1 cellular context compared by ENCODE assay signal in the genomic region with DNA sequence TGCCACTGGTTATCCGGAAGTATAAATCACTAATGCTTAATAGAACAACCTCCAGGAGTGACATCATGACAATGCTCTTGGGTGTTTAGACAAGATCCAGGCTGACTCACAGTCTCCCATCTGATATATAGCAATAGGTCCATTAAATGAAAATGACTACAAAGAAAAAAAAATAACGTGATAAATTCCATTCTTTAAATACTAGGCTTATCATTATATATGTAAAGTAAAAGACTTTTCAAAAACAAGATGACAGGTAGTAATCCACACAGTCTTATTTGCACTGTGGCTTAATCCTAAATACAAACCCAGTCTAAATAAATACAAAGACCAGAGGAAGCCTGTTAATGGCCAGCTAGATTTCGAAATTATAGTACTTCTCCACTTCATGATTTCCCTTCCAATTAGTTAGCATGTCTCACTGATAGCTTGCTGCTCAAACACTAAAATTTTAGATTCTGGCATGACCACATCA.
TF ChIP-seq lines count a peak whose summit lies in the region.

No MANE protein-coding gene starts in this region.

TF ChIP-seq in HepG2, 621 proteins besides CTCF, POLR2A, EP300 and RAD21 (continued from another document and continues in another):
- TF ChIP-seq, protein P1, sequence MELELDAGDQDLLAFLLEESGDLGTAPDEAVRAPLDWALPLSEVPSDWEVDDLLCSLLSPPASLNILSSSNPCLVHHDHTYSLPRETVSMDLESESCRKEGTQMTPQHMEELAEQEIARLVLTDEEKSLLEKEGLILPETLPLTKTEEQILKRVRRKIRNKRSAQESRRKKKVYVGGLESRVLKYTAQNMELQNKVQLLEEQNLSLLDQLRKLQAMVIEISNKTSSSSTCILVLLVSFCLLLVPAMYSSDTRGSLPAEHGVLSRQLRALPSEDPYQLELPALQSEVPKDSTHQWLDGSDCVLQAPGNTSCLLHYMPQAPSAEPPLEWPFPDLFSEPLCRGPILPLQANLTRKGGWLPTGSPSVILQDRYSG (CRISPR knock-in tag; IDR thresholded peaks at IDR 0.05), result no peak
- no peak for TF ChIP-seq ATAD3A (CRISPR knock-in tag; IDR thresholded peaks at IDR 0.05)
- no peak for TF ChIP-seq ZNF780A (CRISPR knock-in tag; IDR thresholded peaks at IDR 0.05)
- TF ChIP-seq ZNF777 (CRISPR knock-in tag; IDR thresholded peaks at IDR 0.05), result no peak
- TF ChIP-seq, protein P2, sequence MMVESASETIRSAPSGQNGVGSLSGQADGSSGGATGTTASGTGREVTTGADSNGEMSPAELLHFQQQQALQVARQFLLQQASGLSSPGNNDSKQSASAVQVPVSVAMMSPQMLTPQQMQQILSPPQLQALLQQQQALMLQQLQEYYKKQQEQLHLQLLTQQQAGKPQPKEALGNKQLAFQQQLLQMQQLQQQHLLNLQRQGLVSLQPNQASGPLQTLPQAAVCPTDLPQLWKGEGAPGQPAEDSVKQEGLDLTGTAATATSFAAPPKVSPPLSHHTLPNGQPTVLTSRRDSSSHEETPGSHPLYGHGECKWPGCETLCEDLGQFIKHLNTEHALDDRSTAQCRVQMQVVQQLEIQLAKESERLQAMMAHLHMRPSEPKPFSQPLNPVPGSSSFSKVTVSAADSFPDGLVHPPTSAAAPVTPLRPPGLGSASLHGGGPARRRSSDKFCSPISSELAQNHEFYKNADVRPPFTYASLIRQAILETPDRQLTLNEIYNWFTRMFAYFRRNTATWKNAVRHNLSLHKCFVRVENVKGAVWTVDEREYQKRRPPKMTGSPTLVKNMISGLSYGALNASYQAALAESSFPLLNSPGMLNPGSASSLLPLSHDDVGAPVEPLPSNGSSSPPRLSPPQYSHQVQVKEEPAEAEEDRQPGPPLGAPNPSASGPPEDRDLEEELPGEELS (CRISPR knock-in tag; IDR thresholded peaks at IDR 0.05), result peak; percentile 81
- peak; percentile 92 for TF ChIP-seq ARID5B (CRISPR knock-in tag; IDR thresholded peaks at IDR 0.05)
- no peak for TF ChIP-seq RFX3 (CRISPR knock-in tag; IDR thresholded peaks at IDR 0.05)
- no peak for TF ChIP-seq ZNF136 (CRISPR knock-in tag; IDR thresholded peaks at IDR 0.05; ENCODE audit: low read depth)
- TF ChIP-seq ZNF543 (CRISPR knock-in tag; IDR thresholded peaks at IDR 0.05), result no peak
- no peak for TF ChIP-seq ZNF703 (CRISPR knock-in tag; IDR thresholded peaks at IDR 0.05; ENCODE audit: borderline replicate concordance)
- TF ChIP-seq FOXA1 (IDR thresholded peaks at IDR 0.05), result peak; percentile 82
- TF ChIP-seq FOXA1 (CRISPR knock-in tag; IDR thresholded peaks at IDR 0.05), result peak; percentile 90
- TF ChIP-seq, protein P3, sequence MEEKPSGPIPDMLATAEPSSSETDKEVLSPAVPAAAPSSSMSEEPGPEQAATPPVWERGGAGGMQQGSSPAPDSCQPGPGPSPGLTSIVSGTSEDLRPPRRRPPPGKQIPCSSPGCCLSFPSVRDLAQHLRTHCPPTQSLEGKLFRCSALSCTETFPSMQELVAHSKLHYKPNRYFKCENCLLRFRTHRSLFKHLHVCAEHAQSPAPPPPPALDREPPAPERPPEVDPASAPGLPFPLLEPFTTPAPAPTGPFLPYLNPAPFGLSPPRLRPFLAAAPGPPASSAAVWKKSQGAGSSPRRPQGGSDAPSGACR (CRISPR knock-in tag; IDR thresholded peaks at IDR 0.05), result no peak
- peak; percentile 60 for TF ChIP-seq FOSL2 (CRISPR knock-in tag; IDR thresholded peaks at IDR 0.05)
- TF ChIP-seq, protein P4, sequence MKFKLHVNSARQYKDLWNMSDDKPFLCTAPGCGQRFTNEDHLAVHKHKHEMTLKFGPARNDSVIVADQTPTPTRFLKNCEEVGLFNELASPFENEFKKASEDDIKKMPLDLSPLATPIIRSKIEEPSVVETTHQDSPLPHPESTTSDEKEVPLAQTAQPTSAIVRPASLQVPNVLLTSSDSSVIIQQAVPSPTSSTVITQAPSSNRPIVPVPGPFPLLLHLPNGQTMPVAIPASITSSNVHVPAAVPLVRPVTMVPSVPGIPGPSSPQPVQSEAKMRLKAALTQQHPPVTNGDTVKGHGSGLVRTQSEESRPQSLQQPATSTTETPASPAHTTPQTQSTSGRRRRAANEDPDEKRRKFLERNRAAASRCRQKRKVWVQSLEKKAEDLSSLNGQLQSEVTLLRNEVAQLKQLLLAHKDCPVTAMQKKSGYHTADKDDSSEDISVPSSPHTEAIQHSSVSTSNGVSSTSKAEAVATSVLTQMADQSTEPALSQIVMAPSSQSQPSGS (CRISPR knock-in tag; IDR thresholded peaks at IDR 0.05), result 0 out of 2 replicates have a peak, but pooled peaks have one; percentile 22
- peak; percentile 52; the same call in 1 of the 2 replicates for TF ChIP-seq HOMEZ (CRISPR knock-in tag; IDR thresholded peaks at IDR 0.05; ENCODE audit: low read depth)
- TF ChIP-seq ZNF180 (CRISPR knock-in tag; IDR thresholded peaks at IDR 0.05; ENCODE audit: borderline replicate concordance, low read depth), result no peak
- TF ChIP-seq ZNF33B (CRISPR knock-in tag; IDR thresholded peaks at IDR 0.05), result no peak
- TF ChIP-seq RORA (CRISPR knock-in tag; IDR thresholded peaks at IDR 0.05), result no peak
- no peak for TF ChIP-seq AHR (CRISPR knock-in tag; IDR thresholded peaks at IDR 0.05)
- TF ChIP-seq IKZF1 (IDR thresholded peaks at IDR 0.05), result no peak
- no peak for TF ChIP-seq MTA3 (CRISPR knock-in tag; IDR thresholded peaks at IDR 0.05)
- TF ChIP-seq, protein P5, sequence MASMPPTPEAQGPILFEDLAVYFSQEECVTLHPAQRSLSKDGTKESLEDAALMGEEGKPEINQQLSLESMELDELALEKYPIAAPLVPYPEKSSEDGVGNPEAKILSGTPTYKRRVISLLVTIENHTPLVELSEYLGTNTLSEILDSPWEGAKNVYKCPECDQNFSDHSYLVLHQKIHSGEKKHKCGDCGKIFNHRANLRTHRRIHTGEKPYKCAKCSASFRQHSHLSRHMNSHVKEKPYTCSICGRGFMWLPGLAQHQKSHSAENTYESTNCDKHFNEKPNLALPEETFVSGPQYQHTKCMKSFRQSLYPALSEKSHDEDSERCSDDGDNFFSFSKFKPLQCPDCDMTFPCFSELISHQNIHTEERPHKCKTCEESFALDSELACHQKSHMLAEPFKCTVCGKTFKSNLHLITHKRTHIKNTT (CRISPR knock-in tag; IDR thresholded peaks at IDR 0.05), result no peak
- no peak for TF ChIP-seq NCOA1 (CRISPR knock-in tag; IDR thresholded peaks at IDR 0.05)
- no peak for TF ChIP-seq PREB (CRISPR knock-in tag; IDR thresholded peaks at IDR 0.05)
- TF ChIP-seq, protein P6, sequence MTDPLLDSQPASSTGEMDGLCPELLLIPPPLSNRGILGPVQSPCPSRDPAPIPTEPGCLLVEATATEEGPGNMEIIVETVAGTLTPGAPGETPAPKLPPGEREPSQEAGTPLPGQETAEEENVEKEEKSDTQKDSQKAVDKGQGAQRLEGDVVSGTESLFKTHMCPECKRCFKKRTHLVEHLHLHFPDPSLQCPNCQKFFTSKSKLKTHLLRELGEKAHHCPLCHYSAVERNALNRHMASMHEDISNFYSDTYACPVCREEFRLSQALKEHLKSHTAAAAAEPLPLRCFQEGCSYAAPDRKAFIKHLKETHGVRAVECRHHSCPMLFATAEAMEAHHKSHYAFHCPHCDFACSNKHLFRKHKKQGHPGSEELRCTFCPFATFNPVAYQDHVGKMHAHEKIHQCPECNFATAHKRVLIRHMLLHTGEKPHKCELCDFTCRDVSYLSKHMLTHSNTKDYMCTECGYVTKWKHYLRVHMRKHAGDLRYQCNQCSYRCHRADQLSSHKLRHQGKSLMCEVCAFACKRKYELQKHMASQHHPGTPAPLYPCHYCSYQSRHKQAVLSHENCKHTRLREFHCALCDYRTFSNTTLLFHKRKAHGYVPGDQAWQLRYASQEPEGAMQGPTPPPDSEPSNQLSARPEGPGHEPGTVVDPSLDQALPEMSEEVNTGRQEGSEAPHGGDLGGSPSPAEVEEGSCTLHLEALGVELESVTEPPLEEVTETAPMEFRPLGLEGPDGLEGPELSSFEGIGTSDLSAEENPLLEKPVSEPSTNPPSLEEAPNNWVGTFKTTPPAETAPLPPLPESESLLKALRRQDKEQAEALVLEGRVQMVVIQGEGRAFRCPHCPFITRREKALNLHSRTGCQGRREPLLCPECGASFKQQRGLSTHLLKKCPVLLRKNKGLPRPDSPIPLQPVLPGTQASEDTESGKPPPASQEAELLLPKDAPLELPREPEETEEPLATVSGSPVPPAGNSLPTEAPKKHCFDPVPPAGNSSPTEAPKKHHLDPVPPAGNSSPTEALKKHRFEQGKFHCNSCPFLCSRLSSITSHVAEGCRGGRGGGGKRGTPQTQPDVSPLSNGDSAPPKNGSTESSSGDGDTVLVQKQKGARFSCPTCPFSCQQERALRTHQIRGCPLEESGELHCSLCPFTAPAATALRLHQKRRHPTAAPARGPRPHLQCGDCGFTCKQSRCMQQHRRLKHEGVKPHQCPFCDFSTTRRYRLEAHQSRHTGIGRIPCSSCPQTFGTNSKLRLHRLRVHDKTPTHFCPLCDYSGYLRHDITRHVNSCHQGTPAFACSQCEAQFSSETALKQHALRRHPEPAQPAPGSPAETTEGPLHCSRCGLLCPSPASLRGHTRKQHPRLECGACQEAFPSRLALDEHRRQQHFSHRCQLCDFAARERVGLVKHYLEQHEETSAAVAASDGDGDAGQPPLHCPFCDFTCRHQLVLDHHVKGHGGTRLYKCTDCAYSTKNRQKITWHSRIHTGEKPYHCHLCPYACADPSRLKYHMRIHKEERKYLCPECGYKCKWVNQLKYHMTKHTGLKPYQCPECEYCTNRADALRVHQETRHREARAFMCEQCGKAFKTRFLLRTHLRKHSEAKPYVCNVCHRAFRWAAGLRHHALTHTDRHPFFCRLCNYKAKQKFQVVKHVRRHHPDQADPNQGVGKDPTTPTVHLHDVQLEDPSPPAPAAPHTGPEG (CRISPR knock-in tag; IDR thresholded peaks at IDR 0.05), result no peak
- TF ChIP-seq NR2F2 (IDR thresholded peaks at IDR 0.05; ENCODE audit: borderline replicate concordance, low read depth), result peak; percentile 59; the same call in 1 of the 2 replicates
